In genomic region chr5:95669540-95669939, GRCh38 we compare ENCODE assay signal across 10 cellular contexts. TPM values are rescaled to one million over a fixed set of nuclear protein-coding genes. Genes with fewer than 3 reads are reported as not detected.
DNase-seq lines count a peak whose midpoint lies in the region; ATAC-seq and TF ChIP-seq lines count a peak whose summit lies in the region.
"Had no signal": no experiment of that assay in that cellular context is flagged by ENCODE, and none has a peak within 500 bp of the region (broad histone marks: within the 10 kb centered on the region; RNA-seq: fewer than 3 reads in every experiment).

No MANE protein-coding gene starts in this region.

- no peaks in the 10 kb centered on the region for H3K27me3 ChIP-seq in ovary

- no peak overlapping the region for H3K4me3 ChIP-seq in ovary

- peak overlapping the region in 1 of 2 donors; percentile 63 for H3K27ac ChIP-seq in ovary

- peaks cover 12% of the 10 kb centered on the region for H3K4me1 ChIP-seq in ovary (ENCODE audit: insufficient read depth)

- no peaks in the 10 kb centered on the region for H3K36me3 ChIP-seq in ovary

- peak; percentile 93 for ATAC-seq in Right ventricle myocardium superior (ENCODE audit: poor library complexity)
- ATAC-seq in GM21825 (IDR thresholded peaks at IDR 0.05; ENCODE audit: unreplicated experiment) = no peak
- no peak for ATAC-seq in GM19351 (IDR thresholded peaks at IDR 0.05; ENCODE audit: unreplicated experiment)

- no peak for TF ChIP-seq EP300 in ovary (IDR thresholded peaks at IDR 0.05)

- intact Hi-C loops in Right ventricle myocardium superior (cut with DNase I) = loop anchor here (5.0 kb wide), 1 partner anchor 68 kb away; no protein-coding TSS in a partner anchor
- intact Hi-C loops in ovary (cut with DNase I) = loop anchor here in 3 of 4 donors (5.0 to 10.0 kb wide), 3 partner anchors 63 to 178 kb away; partner anchors contain the start of gene RHOBTB3 (in 2 of the 3)

- no peaks in the 10 kb centered on the region for H3K9me3 ChIP-seq in ovary

- TF ChIP-seq CTCF in ovary (IDR thresholded peaks at IDR 0.05) = no peak

- WGBS in ovary, 3 donors = 9 to 16% (median 12%) methylated on average over 4 of the region's 4 CpGs

- TF ChIP-seq POLR2A in ovary (IDR thresholded peaks at IDR 0.05) = no peak

- DNase-seq in AG20443 (ENCODE audit: low spot score) (peak; percentile 94), UCSD-AML1 (lab: John Stamatoyannopoulos, UW; ENCODE audit: unreplicated experiment) (peak; percentile 9), Right ventricle myocardium superior (peak; percentile 75), ovary (peak; percentile 83 to 90 (median 86)), DMS79 (lab: John Stamatoyannopoulos, UW) (no peak), NCI-H526 (lab: John Stamatoyannopoulos, UW) (no peak)
- DNase-seq: activated naive CD4-positive, alpha-beta T cell treated with anti-CD3 and anti-CD28 coated beads, Interleukin-2, amount 10 ng/mL, durations not matched to agents 7 days and 5 days had no signal

RNA-seq across cellular contexts. Expression of gene SPATA9, which starts 13.3 kb away (rescaled TPM):
- total RNA-seq in Right ventricle myocardium superior (not detected), ovary (1 to 10 TPM in 2 of 7 donors, under 1 TPM in 5; 0.46 to 1.7 (median 0.76) TPM)
- polyA plus RNA-seq in ovary = 1 to 10 TPM; 1.0 to 1.3 TPM

RNA-seq across cellular contexts. Expression of gene RFESD, which starts 23.0 kb away (rescaled TPM):
- total RNA-seq in Right ventricle myocardium superior (5.1 TPM), ovary (1 to 10 TPM; 1.1 to 5.0 (median 3.2) TPM)
- 1 to 10 TPM; 2.4 to 3.4 TPM for polyA plus RNA-seq in ovary
- polyA plus RNA-seq: neural cell had no signal

RNA-seq across cellular contexts. Expression of gene GPR150, which starts 49.7 kb away (rescaled TPM):
- total RNA-seq in Right ventricle myocardium superior (not detected), ovary (under 1 TPM in 3 of 7 donors, not detected in 4; 0.10 to 0.50 (median 0.10) TPM)
- polyA plus RNA-seq in ovary = under 1 TPM; 0.05 to 0.28 TPM
- polyA plus RNA-seq: neural cell had no signal

Comparison
In these comparisons a context has a peak if more than half of its experiments do, and no peak if none do; other contexts are left out.
1. DNase-seq: peak in AG20443 (single experiment), UCSD-AML1 (single experiment), Right ventricle myocardium superior (single experiment) and ovary (5 of 5); none in DMS79 (single experiment) and NCI-H526 (0 of 2).